8 cellular contexts compared by ENCODE assay signal in the genomic region with DNA sequence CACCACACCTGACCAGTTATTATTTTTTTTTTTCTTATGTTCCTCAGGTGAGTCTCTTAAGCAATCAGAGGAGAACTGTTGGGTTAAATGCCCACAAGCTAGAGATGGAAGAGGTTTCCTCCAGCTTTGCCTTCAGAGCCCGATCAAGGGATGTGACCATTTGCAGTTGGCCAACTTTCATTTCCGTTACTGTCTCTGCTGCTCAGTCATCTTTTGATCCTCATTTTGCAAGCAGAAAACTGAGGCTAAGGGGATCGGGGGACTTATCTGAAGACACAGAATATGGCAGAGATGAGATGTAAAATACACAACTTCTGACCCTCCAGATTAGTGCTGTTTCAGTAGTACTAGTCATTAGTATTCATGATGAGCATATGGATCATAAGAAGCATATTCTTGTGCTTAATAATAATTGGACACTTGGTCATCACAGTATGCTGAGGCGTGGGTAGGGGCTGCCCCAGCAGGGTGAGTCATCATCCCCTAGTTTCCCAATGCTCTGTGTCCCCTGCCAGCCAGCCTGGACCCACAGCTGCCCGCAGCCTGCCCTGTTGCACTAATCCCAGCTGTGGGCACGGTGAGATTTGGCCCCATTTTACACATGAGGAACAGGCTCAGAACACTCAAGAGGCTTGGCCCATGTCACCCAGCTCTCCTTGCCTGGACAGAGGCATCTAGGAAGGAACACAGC.
A peak's percentile ranks its signal among the peaks of the same experiment; 100 is the strongest.
DNase-seq lines count a peak whose midpoint lies in the region; ATAC-seq and TF ChIP-seq lines count a peak whose summit lies in the region.

No MANE protein-coding gene starts in this region.

- H3K27ac ChIP-seq in adrenal gland (peak overlapping the region in 4 of 5 donors; percentile 48 to 93 (median 68)), stomach smooth muscle (ENCODE audit: low read length) (peak overlapping the region; percentile 91)

- WGBS in adrenal gland, 4 donors: 65 to 85% (median 73%) methylated on average over 4 to 6 of the region's 6 CpGs

- intact Hi-C loops in adrenal gland (cut with DNase I): no loop called here

- no peak overlapping the region for H3K4me3 ChIP-seq in adrenal gland
- H3K4me3 ChIP-seq in stomach smooth muscle (ENCODE audit: low read length in 2 of 2): peak overlapping the region; percentile 19 to 54

- H3K9me3 ChIP-seq in adrenal gland (replicated peaks in 1 of 3) (no peaks in the 10 kb centered on the region), stomach smooth muscle (ENCODE audit: control insufficient read depth in 2 of 2, low read length in 2 of 2) (no peaks in the 10 kb centered on the region)

- peaks cover 10% of the 10 kb centered on the region for H3K4me1 Mint-ChIP-seq in mesothelial cell of epicardium

- DNase-seq in DMS 273 (lab: John Stamatoyannopoulos, UW; ENCODE audit: unreplicated experiment): peak; percentile 47
- DNase-seq in DMS 273 treated with DMSO at 0.1 percent for 48 hours (lab: John Stamatoyannopoulos, UW): no peak
- peak in 4 of 7 donors; percentile 20 to 47 (median 42) for DNase-seq in adrenal gland
- DNase-seq in kidney tubule cell (ENCODE audit: low spot score): peak; percentile 85
- DNase-seq in mesothelial cell of epicardium (ENCODE audit: low spot score in 2 of 2, unreplicated experiment in 2 of 2): no peak

- H3K27me3 Mint-ChIP-seq in mesothelial cell of epicardium (ENCODE audit: low read depth): no peaks in the 10 kb centered on the region

- no peak overlapping the region for H3K27ac Mint-ChIP-seq in mesothelial cell of epicardium

- H3K9me3 Mint-ChIP-seq in mesothelial cell of epicardium: no peaks in the 10 kb centered on the region

- no peak for TF ChIP-seq POLR2A in adrenal gland (IDR thresholded peaks at IDR 0.05)

- TF ChIP-seq CTCF in adrenal gland (IDR thresholded peaks at IDR 0.05) (no peak), mesothelial cell of epicardium (IDR thresholded peaks at IDR 0.05; ENCODE audit: unreplicated experiment) (no peak)

- ATAC-seq in HG02981 (IDR thresholded peaks at IDR 0.05; ENCODE audit: unreplicated experiment): no peak
- no peak for ATAC-seq in GM18867 (IDR thresholded peaks at IDR 0.05; ENCODE audit: unreplicated experiment)

- no peaks in the 10 kb centered on the region for H3K27me3 ChIP-seq in adrenal gland
- H3K27me3 ChIP-seq in stomach smooth muscle (ENCODE audit: control insufficient read depth in 1 of 2, insufficient read depth in 2 of 2, low read length in 2 of 2): no peaks in the 10 kb centered on the region

- H3K36me3 Mint-ChIP-seq in mesothelial cell of epicardium: no peaks in the 10 kb centered on the region

- H3K9ac ChIP-seq in stomach smooth muscle (ENCODE audit: low read length in 2 of 2): peak overlapping the region; percentile 68 to 69

- H3K4me3 Mint-ChIP-seq in mesothelial cell of epicardium: no peak overlapping the region

- H3K36me3 ChIP-seq in adrenal gland (replicated peaks in 1 of 2) (no peaks in the 10 kb centered on the region), stomach smooth muscle (ENCODE audit: control insufficient read depth in 2 of 2, insufficient read depth in 2 of 2, low read length in 2 of 2) (peaks cover 0 to 8% of the 10 kb centered on the region in 2 donors)

- peaks cover 6 to 56% of the 10 kb centered on the region in 2 donors for H3K4me1 ChIP-seq in adrenal gland (replicated peaks in 1 of 2)
- H3K4me1 ChIP-seq in stomach smooth muscle (ENCODE audit: control insufficient read depth, insufficient read depth, low read length): peaks cover 36% of the 10 kb centered on the region

Comparison
In these comparisons a context has a peak if more than half of its experiments do, and no peak if none do; other contexts are left out.
1. DNase-seq: peak in DMS 273 (single experiment), adrenal gland (4 of 7) and kidney tubule cell (single experiment); none in DMS 273 treated with DMSO at 0.1 percent for 48 hours (single experiment) and mesothelial cell of epicardium (0 of 2).
2. H3K4me3 ChIP-seq: peak in stomach smooth muscle (2 of 2); none in adrenal gland (0 of 4).